1 cellular context compared by ENCODE assay signal in the genomic region with DNA sequence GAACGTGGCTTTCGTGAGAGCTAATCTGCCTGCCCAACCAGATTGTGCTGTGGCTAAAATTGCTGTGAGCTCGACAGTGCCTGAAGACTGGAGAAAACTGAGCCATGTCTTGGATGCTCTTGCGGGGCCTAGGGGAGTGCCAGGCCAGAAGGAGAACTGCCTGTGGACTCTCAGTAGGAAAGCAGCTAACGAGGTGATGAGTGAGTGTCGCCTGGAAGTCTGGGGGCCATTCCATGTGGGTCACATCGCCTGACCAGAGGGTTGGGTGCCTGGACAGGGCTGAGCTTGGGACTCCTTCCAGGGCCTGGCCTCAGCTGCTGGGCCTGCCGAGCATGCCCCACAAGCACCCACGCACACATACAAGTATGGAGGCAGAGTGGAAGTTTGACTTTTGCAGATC.
TF ChIP-seq lines count a peak whose summit lies in the region.

No MANE protein-coding gene starts in this region.

TF ChIP-seq in H1, 55 proteins besides CTCF, POLR2A, EP300 and RAD21:
- TF ChIP-seq TAF7 (optimal IDR thresholded peaks at IDR 0.05; ENCODE audit: borderline replicate concordance, low read depth, low read length) (no peak), RFX5 (IDR thresholded peaks at IDR 0.05; ENCODE audit: borderline replicate concordance, low read depth, low read length) (no peak), TAF1 (IDR thresholded peaks at IDR 0.05; ENCODE audit: low read depth, low read length) (no peak), RBBP5 (IDR thresholded peaks at IDR 0.05; ENCODE audit: borderline replicate concordance, low read depth, low read length) (no peak), SIX5 (IDR thresholded peaks at IDR 0.05; ENCODE audit: low read depth, low read length) (no peak), MAFK (IDR thresholded peaks at IDR 0.05; ENCODE audit: low read depth, low read length) (no peak), CBX8 (IDR thresholded peaks at IDR 0.05; ENCODE audit: borderline replicate concordance, low read depth, low read length) (no peak), POU5F1 (IDR thresholded peaks at IDR 0.05; ENCODE audit: low read depth, low read length) (no peak), KDM4A (IDR thresholded peaks at IDR 0.05; ENCODE audit: low read depth, low read length, severe bottlenecking) (no peak), ATF2 (IDR thresholded peaks at IDR 0.05; ENCODE audit: low read length) (no peak), CHD1 (IDR thresholded peaks at IDR 0.05; ENCODE audit: low read depth, low read length) (no peak), KDM1A (IDR thresholded peaks at IDR 0.05; ENCODE audit: borderline replicate concordance, low read length) (no peak), NANOG (IDR thresholded peaks at IDR 0.05; ENCODE audit: insufficient read depth, low read depth, low read length, poor library complexity, severe bottlenecking) (no peak), JUND (IDR thresholded peaks at IDR 0.05; ENCODE audit: low read length) (no peak)
